ENCODE assay signal across 8 cellular contexts in genomic region chr1:226737819-226738420, GRCh38. TPM values are rescaled to one million over a fixed set of nuclear protein-coding genes. Genes with fewer than 3 reads are reported as not detected.
DNase-seq lines count a peak whose midpoint lies in the region; ATAC-seq and TF ChIP-seq lines count a peak whose summit lies in the region.

No MANE protein-coding gene starts in this region.

- no peaks in the 10 kb centered on the region for H3K9me3 Mint-ChIP-seq in Calu3 (ENCODE audit: low read depth, unreplicated experiment)
- H3K9me3 Mint-ChIP-seq in naive thymus-derived CD4-positive, alpha-beta T cell: peaks cover 0 to 9% (median 2%) of the 10 kb centered on the region in 11 donors

- CTCF ChIA-PET in Calu3 (lab: Charles Lee): no interaction called here
- CTCF ChIA-PET in naive thymus-derived CD4-positive, alpha-beta T cell (lab: Charles Lee): interaction anchor here (1.3 to 1.5 kb wide), 5 partner anchors 26 to 91 kb away, joined by 3 to 6 read pairs (median 5); no protein-coding TSS in a partner anchor

- POLR2A ChIA-PET in naive thymus-derived CD4-positive, alpha-beta T cell (lab: Charles Lee): interaction anchor here (0.6 to 4.9 kb wide), 7 partner anchors 40 to 103 kb away, joined by 3 to 24 read pairs (median 5); no protein-coding TSS in a partner anchor

- H3K4me1 ChIP-seq in naive thymus-derived CD4-positive, alpha-beta T cell (ENCODE audit: control insufficient read depth in 2 of 2, insufficient read depth in 2 of 2, low read length in 2 of 2): peaks cover 22 to 38% of the 10 kb centered on the region in 2 donors
- peaks cover 35% of the 10 kb centered on the region for H3K4me1 ChIP-seq in upper lobe of right lung

- intact Hi-C loops in Calu3 (cut with micrococcal nuclease; ENCODE audit: unreplicated experiment): loop anchor here (2.0 kb wide), 1 partner anchor 15 kb away; no protein-coding TSS in a partner anchor
- intact Hi-C loops in naive thymus-derived CD4-positive, alpha-beta T cell (cut with micrococcal nuclease): loop anchor here (1.0 to 10.0 kb wide), 12 partner anchors 26 to 1347 kb away; partner anchors contain the start of genes PARP1 (in 2 of the 2), ARF1 (in 1 of the 2), COQ8A (in 1 of the 2) and H3-3A (in 1 of the 2)
- intact Hi-C loops in upper lobe of right lung (cut with DNase I): loop anchor here (10.0 kb wide), 2 partner anchors 87 to 103 kb away; no protein-coding TSS in a partner anchor

- H3K27me3 Mint-ChIP-seq in Calu3 (ENCODE audit: unreplicated experiment): no peaks in the 10 kb centered on the region
- no peaks in the 10 kb centered on the region for H3K27me3 Mint-ChIP-seq in naive thymus-derived CD4-positive, alpha-beta T cell

- BruUV-seq in Calu3 (replicated peaks; lab: Mats Ljungman, UMichigan): no TSS peak

- no peaks in the 10 kb centered on the region for H3K4me1 Mint-ChIP-seq in Calu3 (ENCODE audit: low read depth, unreplicated experiment)
- peaks cover 14 to 54% (median 35%) of the 10 kb centered on the region in 7 donors for H3K4me1 Mint-ChIP-seq in naive thymus-derived CD4-positive, alpha-beta T cell

- H3K27ac Mint-ChIP-seq in Calu3 (ENCODE audit: unreplicated experiment): peak overlapping the region; percentile 20
- H3K27ac Mint-ChIP-seq in naive thymus-derived CD4-positive, alpha-beta T cell: peak overlapping the region; percentile 81 to 99 (median 97)

- peak overlapping the region; percentile 99 for H3K4me3 ChIP-seq in naive thymus-derived CD4-positive, alpha-beta T cell (ENCODE audit: low read length)
- H3K4me3 ChIP-seq in upper lobe of right lung: peak overlapping the region; percentile 96

- peaks cover 21% of the 10 kb centered on the region for H3K36me3 Mint-ChIP-seq in Calu3 (ENCODE audit: insufficient read depth, unreplicated experiment)
- peaks cover 6 to 44% (median 30%) of the 10 kb centered on the region in 5 donors for H3K36me3 Mint-ChIP-seq in naive thymus-derived CD4-positive, alpha-beta T cell

- ATAC-seq in GM21576 (IDR thresholded peaks at IDR 0.05; ENCODE audit: unreplicated experiment) (peak; percentile 16), upper lobe of right lung (peak; percentile 63)
- ATAC-seq in naive thymus-derived CD4-positive, alpha-beta T cell: peak; percentile 21

- no peak for TF ChIP-seq CTCF in Calu3 (IDR thresholded peaks at IDR 0.05; ENCODE audit: unreplicated experiment)
- no peak for TF ChIP-seq CTCF in upper lobe of right lung (IDR thresholded peaks at IDR 0.05)

- H3K27me3 ChIP-seq in naive thymus-derived CD4-positive, alpha-beta T cell (ENCODE audit: control insufficient read depth in 2 of 2, insufficient read depth in 2 of 2, low read length in 2 of 2): no peaks in the 10 kb centered on the region
- no peaks in the 10 kb centered on the region for H3K27me3 ChIP-seq in upper lobe of right lung

- peaks cover 0 to 57% (median 26%) of the 10 kb centered on the region in 3 experiments for H3K36me3 ChIP-seq in naive thymus-derived CD4-positive, alpha-beta T cell (ENCODE audit: control insufficient read depth in 2 of 3, insufficient read depth in 3 of 3, low read length in 3 of 3)
- H3K36me3 ChIP-seq in upper lobe of right lung: peaks cover 22% of the 10 kb centered on the region

- peak overlapping the region; percentile 70 for H3K4me3 Mint-ChIP-seq in Calu3 (ENCODE audit: low read depth, unreplicated experiment)
- H3K4me3 Mint-ChIP-seq in naive thymus-derived CD4-positive, alpha-beta T cell: peak overlapping the region; percentile 89 to 99 (median 93)

- peak overlapping the region; percentile 92 for H3K27ac ChIP-seq in naive thymus-derived CD4-positive, alpha-beta T cell (ENCODE audit: low read depth, low read length)
- H3K27ac ChIP-seq in upper lobe of right lung: peak overlapping the region; percentile 86

- H3K9me3 ChIP-seq in naive thymus-derived CD4-positive, alpha-beta T cell (ENCODE audit: control insufficient read depth in 2 of 3, low read length in 3 of 3): no peaks in the 10 kb centered on the region
- H3K9me3 ChIP-seq in upper lobe of right lung: no peaks in the 10 kb centered on the region

- DNase-seq in Calu3 (peak; percentile 50), NCI-H345 (lab: John Stamatoyannopoulos, UW) (peak; percentile 35), fibroblast of peridontal ligament (ENCODE audit: extremely low read depth) (peak; percentile 31), upper lobe of right lung (peak; percentile 82), foreskin melanocyte (no peak)
- DNase-seq in activated T-cell treated with anti-CD3 and anti-CD28 coated beads, Interleukin-2, amount 50 U/mL, for 48 hours: peak; percentile 75 to 78
- DNase-seq in naive thymus-derived CD4-positive, alpha-beta T cell: peak in 6 of 9 donors; percentile 35 to 63 (median 55)

RNA-seq across cellular contexts. Expression of gene ITPKB, which starts 1.2 kb away (rescaled TPM):
- total RNA-seq in Calu3 (2022) (9.8 and 11.8 TPM in 2 replicates), upper lobe of right lung (44.1 TPM)
- 100 to 1,000 TPM in 4 of 5 experiments, 10 to 100 TPM in 1; 51.7 to 429 (median 199) TPM for total RNA-seq in naive thymus-derived CD4-positive, alpha-beta T cell
- 10 to 100 TPM; 81.0 to 86.8 TPM for polyA plus RNA-seq in naive thymus-derived CD4-positive, alpha-beta T cell
